11 cellular contexts compared by ENCODE assay signal in the genomic region with DNA sequence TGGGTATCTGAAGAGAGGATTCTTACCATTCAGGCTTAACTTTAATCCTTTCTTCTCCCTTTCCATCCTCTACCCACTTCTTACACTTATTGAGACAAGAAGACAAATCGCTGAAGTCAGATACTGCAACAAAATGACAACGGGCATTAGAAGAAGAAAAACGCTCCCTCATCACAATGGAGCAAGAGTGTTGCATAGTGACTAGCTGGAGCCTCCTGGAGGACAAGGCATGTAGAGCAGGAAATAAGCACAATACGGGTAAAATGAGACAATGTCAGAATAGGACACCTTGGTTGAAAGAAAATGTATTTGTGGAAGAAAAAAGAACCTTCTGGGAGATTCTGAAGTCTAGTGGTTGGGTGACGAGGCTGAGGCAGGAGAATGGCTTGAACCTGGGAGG.
DNase-seq lines count a peak whose midpoint lies in the region; ATAC-seq, FAIRE-seq and TF ChIP-seq lines count a peak whose summit lies in the region.
"Had no signal": no experiment of that assay in that cellular context is flagged by ENCODE, and none has a peak within 500 bp of the region (broad histone marks: within the 10 kb centered on the region; RNA-seq: fewer than 3 reads in every experiment).

No MANE protein-coding gene starts in this region.

- no peak overlapping the region for H2AFZ ChIP-seq in astrocyte (ENCODE audit: low read depth, low read length)

- H3K4me3 ChIP-seq in LNCaP clone FGC (ENCODE audit: low read depth, low read length) (no peak overlapping the region), astrocyte (ENCODE audit: insufficient read depth, low read depth, low read length) (no peak overlapping the region)
- H3K4me3 ChIP-seq: gastroesophageal sphincter, thoracic aorta had no signal

- H3K4me1 ChIP-seq in astrocyte (ENCODE audit: insufficient read depth, low read length), result no peaks in the 10 kb centered on the region
- H3K4me1 ChIP-seq: gastroesophageal sphincter had no signal

- no peaks in the 10 kb centered on the region for H3K27me3 ChIP-seq in astrocyte (ENCODE audit: insufficient read depth, low read length)
- H3K27me3 ChIP-seq: gastroesophageal sphincter had no signal

- no peak overlapping the region for H3K4me3 Mint-ChIP-seq in astrocyte (ENCODE audit: unreplicated experiment)
- no peak overlapping the region for H3K4me3 Mint-ChIP-seq in mesothelial cell of epicardium
- no peak overlapping the region for H3K4me3 Mint-ChIP-seq in T-helper 17 cell

- H3K4me1 Mint-ChIP-seq in astrocyte (ENCODE audit: low read depth, unreplicated experiment), result no peaks in the 10 kb centered on the region
- H3K4me1 Mint-ChIP-seq in mesothelial cell of epicardium, result no peaks in the 10 kb centered on the region
- no peaks in the 10 kb centered on the region for H3K4me1 Mint-ChIP-seq in T-helper 17 cell

- H3K9ac ChIP-seq in astrocyte (ENCODE audit: low read length), result no peak overlapping the region

- H3K9me3 ChIP-seq in astrocyte (ENCODE audit: insufficient read depth, low read depth, low read length), result no peaks in the 10 kb centered on the region
- H3K9me3 ChIP-seq in T-helper 17 cell (ENCODE audit: control insufficient read depth, low read length, poor library complexity, severe bottlenecking), result no peaks in the 10 kb centered on the region
- H3K9me3 ChIP-seq: gastroesophageal sphincter, thoracic aorta had no signal

- no peak overlapping the region for H3K27ac ChIP-seq in astrocyte (ENCODE audit: low read depth, low read length)
- H3K27ac ChIP-seq in caudate nucleus (ENCODE audit: low read depth, low read length), result no peak overlapping the region
- H3K27ac ChIP-seq: gastroesophageal sphincter, thoracic aorta had no signal

- TF ChIP-seq CTCF in LNCaP clone FGC (IDR thresholded peaks at IDR 0.05; ENCODE audit: control insufficient read depth, extremely low read depth, insufficient read depth) (peak; percentile 71), astrocyte (IDR thresholded peaks at IDR 0.05; ENCODE audit: insufficient read depth, low read depth, low read length) (peak; percentile 18), mesothelial cell of epicardium (IDR thresholded peaks at IDR 0.05; ENCODE audit: unreplicated experiment) (peak; percentile 58)

- H3K27me3 Mint-ChIP-seq in astrocyte (ENCODE audit: low read depth, unreplicated experiment) (no peaks in the 10 kb centered on the region), mesothelial cell of epicardium (ENCODE audit: low read depth) (no peaks in the 10 kb centered on the region), T-helper 17 cell (no peaks in the 10 kb centered on the region)

- no peaks in the 10 kb centered on the region for H4K20me1 ChIP-seq in astrocyte (ENCODE audit: insufficient read depth, low read length)

- no peak for FAIRE-seq in astrocyte (lab: Jason Lieb, UNC)

- no peak overlapping the region for H3K27ac Mint-ChIP-seq in astrocyte (ENCODE audit: unreplicated experiment)
- no peak overlapping the region for H3K27ac Mint-ChIP-seq in mesothelial cell of epicardium
- no peak overlapping the region for H3K27ac Mint-ChIP-seq in T-helper 17 cell

- no peaks in the 10 kb centered on the region for H3K36me3 Mint-ChIP-seq in astrocyte (ENCODE audit: low read depth, unreplicated experiment)
- H3K36me3 Mint-ChIP-seq in mesothelial cell of epicardium, result no peaks in the 10 kb centered on the region
- H3K36me3 Mint-ChIP-seq in T-helper 17 cell (ENCODE audit: low read depth), result no peaks in the 10 kb centered on the region

- DNase-seq in Daoy (ENCODE audit: low read depth), result peak; percentile 13
- DNase-seq in LNCaP clone FGC (ENCODE audit: low read depth), result no peak
- no peak for DNase-seq in astrocyte (ENCODE audit: low read depth)
- no peak for DNase-seq in mesothelial cell of epicardium (ENCODE audit: low spot score in 2 of 2, unreplicated experiment in 2 of 2)
- no peak for DNase-seq in T-helper 17 cell
- DNase-seq in activated T-cell treated with anti-CD3 and anti-CD28 coated beads, Interleukin-2, amount 50 U/mL, for 1 hour, result no peak
- DNase-seq in caudate nucleus (lab: John Stamatoyannopoulos, UW), result no peak
- DNase-seq: activated gamma-delta T cell had no signal

- no peak overlapping the region for H3K4me2 ChIP-seq in astrocyte (ENCODE audit: low read length)

- H3K9me3 Mint-ChIP-seq in astrocyte (ENCODE audit: unreplicated experiment) (no peaks in the 10 kb centered on the region), mesothelial cell of epicardium (no peaks in the 10 kb centered on the region)

- H3K36me3 ChIP-seq in astrocyte (ENCODE audit: insufficient read depth, low read length), result no peaks in the 10 kb centered on the region
- H3K36me3 ChIP-seq: gastroesophageal sphincter, thoracic aorta had no signal

- no peaks in the 10 kb centered on the region for H3K79me2 ChIP-seq in astrocyte (ENCODE audit: insufficient read depth, low read length)

- ATAC-seq in T-helper 17 cell (no peak), HG03378 (IDR thresholded peaks at IDR 0.05; ENCODE audit: unreplicated experiment) (no peak)
- ATAC-seq: gastroesophageal sphincter had no signal

Comparison
In these comparisons a context has a peak if more than half of its experiments do, and no peak if none do; other contexts are left out.
1. CTCF ChIP-seq: peak in every context shown above with its lines; median percentile 71 in LNCaP clone FGC; 58 in mesothelial cell of epicardium; 18 in astrocyte.